ENCODE assay signal across 20 cellular contexts in genomic region chr20:45055056-45055455, GRCh38. TPM values are rescaled to one million over a fixed set of nuclear protein-coding genes. Genes with fewer than 3 reads are reported as not detected.
DNase-seq lines count a peak whose midpoint lies in the region; ATAC-seq, FAIRE-seq and TF ChIP-seq lines count a peak whose summit lies in the region.
"Had no signal": no experiment of that assay in that cellular context is flagged by ENCODE, and none has a peak within 500 bp of the region (broad histone marks: within the 10 kb centered on the region; RNA-seq: fewer than 3 reads in every experiment).

No MANE protein-coding gene starts in this region.

- no peaks in the 10 kb centered on the region for H3K9me3 ChIP-seq in CD4-positive, alpha-beta T cell (ENCODE audit: control insufficient read depth, low read length)
- H3K9me3 ChIP-seq in naive thymus-derived CD4-positive, alpha-beta T cell (ENCODE audit: control insufficient read depth in 2 of 3, low read length in 3 of 3) = no peaks in the 10 kb centered on the region
- H3K9me3 ChIP-seq: ascending aorta, gastrocnemius medialis had no signal

- H3K18ac ChIP-seq in mesendoderm (ENCODE audit: low read length) = no peak overlapping the region

- no peak overlapping the region for H3K27ac ChIP-seq in CD4-positive, alpha-beta T cell (ENCODE audit: low read depth, low read length)
- H3K27ac ChIP-seq in naive thymus-derived CD4-positive, alpha-beta T cell (ENCODE audit: low read depth, low read length) = peak overlapping the region; percentile 37
- H3K27ac ChIP-seq in mesendoderm (ENCODE audit: low read depth, low read length) = no peak overlapping the region
- H3K27ac ChIP-seq: ascending aorta, gastrocnemius medialis had no signal

- peaks cover 35 to 54% of the 10 kb centered on the region in 2 donors for H3K4me1 ChIP-seq in naive thymus-derived CD4-positive, alpha-beta T cell (ENCODE audit: control insufficient read depth in 2 of 2, insufficient read depth in 2 of 2, low read length in 2 of 2)
- H3K4me1 ChIP-seq in mesendoderm (ENCODE audit: control insufficient read depth, low read depth, low read length) = no peaks in the 10 kb centered on the region

- H4K8ac ChIP-seq in mesendoderm (ENCODE audit: low read depth, low read length) = no peak overlapping the region

- POLR2A ChIA-PET in CD4-positive, alpha-beta T cell (lab: Charles Lee) = interaction anchor here (0.7 to 1.0 kb wide), 2 partner anchors 36 to 96 kb away, joined by 3 read pairs; no protein-coding TSS in a partner anchor
- POLR2A ChIA-PET in activated CD8-positive, alpha-beta T cell treated with anti-CD3 and anti-CD28 coated beads, Interleukin-2, amount 10 ng/mL, durations not matched to agents 7 days and 5 days (lab: Charles Lee) = interaction anchor here (0.5 kb wide), 1 partner anchor 29 kb away, joined by 3 read pairs; no protein-coding TSS in a partner anchor
- POLR2A ChIA-PET in naive thymus-derived CD4-positive, alpha-beta T cell (lab: Charles Lee) = interaction anchor here (0.7 kb wide), 1 partner anchor 9 kb away, joined by 3 read pairs; no protein-coding TSS in a partner anchor

- ATAC-seq in CD4-positive, alpha-beta T cell (ENCODE audit: poor library complexity) = no peak
- no peak for ATAC-seq in activated CD8-positive, alpha-beta T cell treated with anti-CD3 and anti-CD28 coated beads, Interleukin-2, amount 10 ng/mL, durations not matched to agents 7 days and 5 days
- no peak for ATAC-seq in naive thymus-derived CD4-positive, alpha-beta T cell
- ATAC-seq in omental fat pad (ENCODE audit: low FRiP score) = no peak
- ATAC-seq: gastrocnemius medialis had no signal

- peak overlapping the region; percentile 31 for H3K27ac Mint-ChIP-seq in CD4-positive, alpha-beta T cell
- H3K27ac Mint-ChIP-seq in activated CD8-positive, alpha-beta T cell treated with anti-CD3 and anti-CD28 coated beads, Interleukin-2, amount 10 ng/mL, durations not matched to agents 7 days and 5 days = peak overlapping the region; percentile 50
- H3K27ac Mint-ChIP-seq in naive thymus-derived CD4-positive, alpha-beta T cell = peak overlapping the region; percentile 27 to 86 (median 63)

- FAIRE-seq in GM19239 (lab: Jason Lieb, UNC) = peak; percentile 39
- FAIRE-seq: colon had no signal

- H3K9me3 Mint-ChIP-seq in CD4-positive, alpha-beta T cell = no peaks in the 10 kb centered on the region
- H3K9me3 Mint-ChIP-seq in activated CD8-positive, alpha-beta T cell treated with anti-CD3 and anti-CD28 coated beads, Interleukin-2, amount 10 ng/mL, durations not matched to agents 7 days and 5 days (ENCODE audit: insufficient read depth) = no peaks in the 10 kb centered on the region
- H3K9me3 Mint-ChIP-seq in naive thymus-derived CD4-positive, alpha-beta T cell = no peaks in the 10 kb centered on the region

- H4K5ac ChIP-seq in mesendoderm (ENCODE audit: low read length) = no peak overlapping the region

- no peak for TF ChIP-seq CTCF in CD4-positive, alpha-beta T cell (IDR thresholded peaks at IDR 0.05)
- no peak for TF ChIP-seq CTCF in omental fat pad (IDR thresholded peaks at IDR 0.05)

- no peaks in the 10 kb centered on the region for H3K27me3 Mint-ChIP-seq in CD4-positive, alpha-beta T cell
- no peaks in the 10 kb centered on the region for H3K27me3 Mint-ChIP-seq in activated CD8-positive, alpha-beta T cell treated with anti-CD3 and anti-CD28 coated beads, Interleukin-2, amount 10 ng/mL, durations not matched to agents 7 days and 5 days (ENCODE audit: low read depth)
- no peaks in the 10 kb centered on the region for H3K27me3 Mint-ChIP-seq in naive thymus-derived CD4-positive, alpha-beta T cell

- peaks cover 2% of the 10 kb centered on the region for H3K79me1 ChIP-seq in mesendoderm (ENCODE audit: low read length)

- no peak overlapping the region for H3K4ac ChIP-seq in mesendoderm (ENCODE audit: low read depth, low read length)

- H3K27me3 ChIP-seq in CD4-positive, alpha-beta T cell (ENCODE audit: control insufficient read depth, insufficient read depth, low read length) = no peaks in the 10 kb centered on the region
- no peaks in the 10 kb centered on the region for H3K27me3 ChIP-seq in naive thymus-derived CD4-positive, alpha-beta T cell (ENCODE audit: control insufficient read depth in 2 of 2, insufficient read depth in 2 of 2, low read length in 2 of 2)
- no peaks in the 10 kb centered on the region for H3K27me3 ChIP-seq in mesendoderm (ENCODE audit: insufficient read depth, low read length, poor library complexity)
- H3K27me3 ChIP-seq: ascending aorta, gastrocnemius medialis had no signal

- no peak overlapping the region for H2BK5ac ChIP-seq in mesendoderm (ENCODE audit: low read length)

- H3K4me2 ChIP-seq in mesendoderm (ENCODE audit: low read length) = no peak overlapping the region

- H3K4me3 Mint-ChIP-seq in CD4-positive, alpha-beta T cell = no peak overlapping the region
- no peak overlapping the region for H3K4me3 Mint-ChIP-seq in activated CD8-positive, alpha-beta T cell treated with anti-CD3 and anti-CD28 coated beads, Interleukin-2, amount 10 ng/mL, durations not matched to agents 7 days and 5 days
- peak overlapping the region in 7 of 10 donors; percentile 2 to 61 (median 21) for H3K4me3 Mint-ChIP-seq in naive thymus-derived CD4-positive, alpha-beta T cell

- no peak overlapping the region for H3K23ac ChIP-seq in mesendoderm (ENCODE audit: low read length)

- peaks cover 87% of the 10 kb centered on the region for H3K36me3 Mint-ChIP-seq in CD4-positive, alpha-beta T cell (ENCODE audit: low read depth)
- peaks cover 59% of the 10 kb centered on the region for H3K36me3 Mint-ChIP-seq in activated CD8-positive, alpha-beta T cell treated with anti-CD3 and anti-CD28 coated beads, Interleukin-2, amount 10 ng/mL, durations not matched to agents 7 days and 5 days (ENCODE audit: low read depth)
- peaks cover 15 to 44% (median 25%) of the 10 kb centered on the region in 5 donors for H3K36me3 Mint-ChIP-seq in naive thymus-derived CD4-positive, alpha-beta T cell

- no peak overlapping the region for H2BK15ac ChIP-seq in mesendoderm (replicated peaks; ENCODE audit: low read depth)

- intact Hi-C loops in CD4-positive, alpha-beta T cell (cut with DNase I, micrococcal nuclease) = no loop called here
- intact Hi-C loops in naive thymus-derived CD4-positive, alpha-beta T cell (cut with micrococcal nuclease) = no loop called here

- H3K79me2 ChIP-seq in mesendoderm (ENCODE audit: control insufficient read depth, insufficient read depth, low read length) = no peaks in the 10 kb centered on the region

- H2BK120ac ChIP-seq in mesendoderm (ENCODE audit: low read depth, low read length) = no peak overlapping the region

- no peak for DNase-seq in CD4-positive, alpha-beta T cell
- DNase-seq in GM19239 (ENCODE audit: insufficient read length, low spot score) (no peak), mesendoderm (no peak), OCI-M1 (lab: John Stamatoyannopoulos, UW) (no peak), AG20443 (ENCODE audit: low spot score) (no peak), omental fat pad (ENCODE audit: low spot score) (no peak)
- DNase-seq in activated CD8-positive, alpha-beta T cell treated with anti-CD3 and anti-CD28 coated beads, Interleukin-2, amount 10 ng/mL, durations not matched to agents 7 days and 5 days = no peak
- no peak for DNase-seq in naive thymus-derived CD4-positive, alpha-beta T cell
- DNase-seq: activated T-cell treated with anti-CD3 and anti-CD28 coated beads, Interleukin-2, amount 50 U/mL, for 1 hour; gastrocnemius medialis; GF-D8; H7; NCI-H1436 treated with DMSO at 0.1 percent for 48 hours; SIG-M5; stimulated activated CD4-positive, alpha-beta T cell treated with anti-CD3 and anti-CD28 coated beads, Interleukin-15, amount 100 ng/mL, for 24 hours; T-helper 9 cell had no signal

- CTCF ChIA-PET in CD4-positive, alpha-beta T cell (lab: Charles Lee) = interaction anchor here (4.5 kb wide), 1 partner anchor 12 kb away, joined by 33 read pairs; no protein-coding TSS in a partner anchor
- CTCF ChIA-PET in activated CD8-positive, alpha-beta T cell treated with anti-CD3 and anti-CD28 coated beads, Interleukin-2, amount 10 ng/mL, durations not matched to agents 7 days and 5 days (lab: Charles Lee) = interaction anchor here (1.4 to 24.9 kb wide), 4 partner anchors 12 to 238 kb away, joined by 5 to 489 read pairs (median 54); partner anchors contain the start of gene KCNS1
- CTCF ChIA-PET in naive thymus-derived CD4-positive, alpha-beta T cell (lab: Charles Lee) = interaction anchor here (0.6 to 1.8 kb wide), 3 partner anchors 11 to 49 kb away, joined by 3 to 7 read pairs (median 4); no protein-coding TSS in a partner anchor

- peaks cover 11 to 58% (median 16%) of the 10 kb centered on the region in 3 experiments for H3K36me3 ChIP-seq in naive thymus-derived CD4-positive, alpha-beta T cell (ENCODE audit: control insufficient read depth in 2 of 3, insufficient read depth in 3 of 3, low read length in 3 of 3)
- H3K36me3 ChIP-seq in mesendoderm (ENCODE audit: control insufficient read depth, insufficient read depth, low read length) = no peaks in the 10 kb centered on the region
- H3K36me3 ChIP-seq: gastrocnemius medialis had no signal

- H2AK5ac ChIP-seq in mesendoderm (ENCODE audit: low read length) = no peak overlapping the region

- H3K56ac ChIP-seq in mesendoderm (ENCODE audit: low read length) = no peak overlapping the region

- H3K9ac ChIP-seq in mesendoderm (ENCODE audit: low read length) = no peak overlapping the region

- no peak overlapping the region for H3K4me3 ChIP-seq in naive thymus-derived CD4-positive, alpha-beta T cell (ENCODE audit: low read length)
- H3K4me3 ChIP-seq in mesendoderm (ENCODE audit: low read length) = no peak overlapping the region
- H3K4me3 ChIP-seq: ascending aorta, gastrocnemius medialis had no signal

- WGBS in mesendoderm (ENCODE audit: extremely low coverage, insufficient coverage, low lambda C conversion rate) = no CpG with 5 or more reads among the region's 4 CpGs

- peaks cover 86% of the 10 kb centered on the region for H3K4me1 Mint-ChIP-seq in CD4-positive, alpha-beta T cell (ENCODE audit: low read depth)
- H3K4me1 Mint-ChIP-seq in activated CD8-positive, alpha-beta T cell treated with anti-CD3 and anti-CD28 coated beads, Interleukin-2, amount 10 ng/mL, durations not matched to agents 7 days and 5 days (ENCODE audit: low read depth) = peaks cover 73% of the 10 kb centered on the region
- H3K4me1 Mint-ChIP-seq in naive thymus-derived CD4-positive, alpha-beta T cell = peaks cover 50 to 94% (median 89%) of the 10 kb centered on the region in 7 donors

RNA-seq across cellular contexts. Expression of gene KCNS1, which starts 45.9 kb away (rescaled TPM):
- not detected for total RNA-seq in CD4-positive, alpha-beta T cell
- total RNA-seq in activated CD8-positive, alpha-beta T cell treated with anti-CD3 and anti-CD28 coated beads, Interleukin-2, amount 10 ng/mL, durations not matched to agents 7 days and 5 days = under 1 TPM; 0.05 to 0.11 TPM
- under 1 TPM in 1 of 5 experiments, not detected in 4; 0.12 TPM for total RNA-seq in naive thymus-derived CD4-positive, alpha-beta T cell
- polyA plus RNA-seq in naive thymus-derived CD4-positive, alpha-beta T cell = under 1 TPM; 0.07 to 0.08 TPM
- 1.5 TPM for polyA plus RNA-seq in mesendoderm (2013, experiment 1 of 2)
- 1.6 TPM for polyA plus RNA-seq in mesendoderm (2013, experiment 2 of 2)
- total RNA-seq in omental fat pad = under 1 TPM in 3 of 4 donors, not detected in 1; 0.47 to 0.60 (median 0.56) TPM
- total RNA-seq: ascending aorta, gastrocnemius medialis, myocyte had no signal

RNA-seq across cellular contexts. Expression of gene WFDC5, which starts 59.9 kb away (rescaled TPM):
- not detected for total RNA-seq in CD4-positive, alpha-beta T cell
- total RNA-seq in activated CD8-positive, alpha-beta T cell treated with anti-CD3 and anti-CD28 coated beads, Interleukin-2, amount 10 ng/mL, durations not matched to agents 7 days and 5 days = not detected
- not detected for total RNA-seq in naive thymus-derived CD4-positive, alpha-beta T cell
- polyA plus RNA-seq in naive thymus-derived CD4-positive, alpha-beta T cell = not detected
- polyA plus RNA-seq in mesendoderm (2013, experiment 1 of 2) = not detected
- not detected for polyA plus RNA-seq in mesendoderm (2013, experiment 2 of 2)
- total RNA-seq in omental fat pad = not detected
- total RNA-seq: ascending aorta, gastrocnemius medialis, H7, myocyte, pulmonary artery endothelial cell had no signal

Comparison
In these comparisons a context has a peak if more than half of its experiments do, and no peak if none do; other contexts are left out.
1. H3K4me3 Mint-ChIP-seq: peak in naive thymus-derived CD4-positive, alpha-beta T cell (7 of 10); none in CD4-positive, alpha-beta T cell (single experiment) and activated CD8-positive, alpha-beta T cell treated with anti-CD3 and anti-CD28 coated beads, Interleukin-2, amount 10 ng/mL, durations not matched to agents 7 days and 5 days (single experiment).
2. Peak in every context shown above with its lines, with median percentiles within 50 percentile points of each other: H3K27ac Mint-ChIP-seq.